In the genomic region with DNA sequence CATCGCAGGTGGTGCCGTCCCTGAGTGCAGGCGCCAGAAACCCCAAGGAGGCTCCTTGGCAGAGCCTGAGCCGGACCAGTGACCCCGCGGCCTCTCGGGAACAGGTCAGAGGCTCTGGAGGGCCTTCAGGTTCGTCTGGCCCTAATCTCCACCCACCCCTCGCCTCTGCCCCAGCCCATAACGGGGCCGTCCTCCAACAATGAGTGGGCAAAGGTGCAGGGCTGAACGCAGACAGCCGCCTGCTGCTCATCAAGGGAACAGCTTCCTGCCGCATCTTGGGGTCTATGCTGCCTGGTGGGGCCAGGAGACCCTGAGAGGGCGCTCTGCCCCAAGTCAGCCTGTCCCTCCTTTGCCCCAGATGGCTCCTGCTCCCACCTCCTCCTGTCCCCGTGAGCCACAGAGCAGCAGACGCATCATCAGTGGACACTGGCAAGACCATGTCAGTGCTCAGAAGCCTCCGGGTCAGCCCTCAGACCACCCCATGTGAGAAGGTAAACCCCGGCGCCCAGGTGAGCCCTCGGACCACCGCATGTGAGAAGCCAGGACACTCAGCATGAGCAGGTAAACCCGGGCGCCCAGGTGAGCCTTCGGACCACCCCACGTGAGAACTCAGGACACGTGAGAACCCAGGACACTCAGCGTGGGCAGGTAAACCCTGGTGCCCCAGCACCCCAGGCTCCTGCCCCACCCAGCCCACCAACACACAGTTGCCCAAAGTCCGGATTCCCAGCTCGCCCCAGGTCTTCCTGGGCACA, we compare ENCODE assay signal across 1 cellular context.
TF ChIP-seq lines count a peak whose summit lies in the region.

No MANE protein-coding gene starts in this region.

TF ChIP-seq in K562, 482 proteins besides CTCF, POLR2A, EP300 and RAD21 (continued from another document):
- TF ChIP-seq AFF4 (CRISPR knock-in tag; IDR thresholded peaks at IDR 0.05), result no peak
- TF ChIP-seq ZNF584 (CRISPR knock-in tag; IDR thresholded peaks at IDR 0.05; ENCODE audit: low read depth), result no peak
- no peak for TF ChIP-seq MBD1 (CRISPR knock-in tag; IDR thresholded peaks at IDR 0.05)
- no peak for TF ChIP-seq ZKSCAN8 (CRISPR knock-in tag; IDR thresholded peaks at IDR 0.05)
